In genomic region chr5:80190960-80191359, GRCh38 we compare ENCODE assay signal across 11 cellular contexts.
DNase-seq lines count a peak whose midpoint lies in the region; ATAC-seq and TF ChIP-seq lines count a peak whose summit lies in the region.
"Had no signal": no experiment of that assay in that cellular context is flagged by ENCODE, and none has a peak within 500 bp of the region (broad histone marks: within the 10 kb centered on the region; RNA-seq: fewer than 3 reads in every experiment).

No MANE protein-coding gene starts in this region.

- peaks cover 21% of the 10 kb centered on the region for H3K36me3 Mint-ChIP-seq in T-cell
- H3K36me3 Mint-ChIP-seq in endothelial cell (ENCODE audit: low read depth, unreplicated experiment): peaks cover 16% of the 10 kb centered on the region

- in situ Hi-C loops in transverse colon (cut with MboI; ENCODE audit: low pct_ligation_motif_present in 1 of 4, low pct_unique_long_range_greater_than_20kb in 1 of 4, low sequenced_read_pairs in 3 of 4): no loop called here

- peaks cover 87 to 99% (median 88%) of the 10 kb centered on the region in 3 donors for H3K4me1 Mint-ChIP-seq in T-cell
- H3K4me1 Mint-ChIP-seq in endothelial cell (ENCODE audit: unreplicated experiment): peaks cover 49% of the 10 kb centered on the region

- H3K4me1 ChIP-seq in cardiac muscle cell (ENCODE audit: low read depth): peaks cover 78% of the 10 kb centered on the region
- peaks cover 0 to 58% of the 10 kb centered on the region in 2 donors for H3K4me1 ChIP-seq in right atrium auricular region
- peaks cover 52 to 59% (median 56%) of the 10 kb centered on the region in 4 donors for H3K4me1 ChIP-seq in esophagus muscularis mucosa
- H3K4me1 ChIP-seq in transverse colon: peaks cover 17 to 70% (median 47%) of the 10 kb centered on the region in 4 donors

- TF ChIP-seq POLR2A in esophagus muscularis mucosa (IDR thresholded peaks at IDR 0.05; ENCODE audit: low read depth): no peak
- no peak for TF ChIP-seq POLR2A in transverse colon (IDR thresholded peaks at IDR 0.05)

- intact Hi-C loops in esophagus muscularis mucosa (cut with DNase I) (loop anchor here (5.0 kb wide), 1 partner anchor 61 kb away; no protein-coding TSS in a partner anchor), transverse colon (cut with DNase I; ENCODE audit: low total_unique reads) (no loop called here)

- WGBS in esophagus muscularis mucosa: 74% methylated on average over 3 of the region's 3 CpGs
- WGBS in transverse colon (ENCODE audit: low coverage in 1 of 2), 2 donors: 80 to 88% methylated on average over 3 of the region's 3 CpGs

- DNase-seq in cardiac muscle cell (ENCODE audit: low read depth in 1 of 2, low spot score in 1 of 2): no peak
- DNase-seq in right atrium auricular region (ENCODE audit: low spot score): no peak
- DNase-seq in T-cell: no peak
- DNase-seq in esophagus muscularis mucosa (ENCODE audit: extremely low spot score): no peak
- DNase-seq in transverse colon: no peak
- DNase-seq in A172 (ENCODE audit: low spot score): no peak
- no peak for DNase-seq in endothelial cell (ENCODE audit: low spot score)
- DNase-seq: NCI-H226 had no signal

- H3K4me3 Mint-ChIP-seq in T-cell (peak overlapping the region; percentile 84 to 86 (median 84)), endothelial cell (ENCODE audit: unreplicated experiment) (no peak overlapping the region)

- H3K27me3 ChIP-seq in cardiac muscle cell: no peaks in the 10 kb centered on the region
- no peaks in the 10 kb centered on the region for H3K27me3 ChIP-seq in right atrium auricular region
- H3K27me3 ChIP-seq in esophagus muscularis mucosa: no peaks in the 10 kb centered on the region
- H3K27me3 ChIP-seq in transverse colon: no peaks in the 10 kb centered on the region

- TF ChIP-seq EP300 in esophagus muscularis mucosa (IDR thresholded peaks at IDR 0.05) (no peak), transverse colon (IDR thresholded peaks at IDR 0.05; ENCODE audit: low read depth) (no peak)

- no peaks in the 10 kb centered on the region for H3K27me3 Mint-ChIP-seq in T-cell
- H3K27me3 Mint-ChIP-seq in endothelial cell (ENCODE audit: unreplicated experiment): peaks cover 10% of the 10 kb centered on the region

- H3K9me3 ChIP-seq in cardiac muscle cell (ENCODE audit: low read depth) (no peaks in the 10 kb centered on the region), right atrium auricular region (no peaks in the 10 kb centered on the region), esophagus muscularis mucosa (no peaks in the 10 kb centered on the region), transverse colon (no peaks in the 10 kb centered on the region)

- CTCF ChIA-PET in T-cell (lab: Charles Lee): no interaction called here

- no peak overlapping the region for H3K4me3 ChIP-seq in cardiac muscle cell
- no peak overlapping the region for H3K4me3 ChIP-seq in right atrium auricular region
- no peak overlapping the region for H3K4me3 ChIP-seq in esophagus muscularis mucosa
- H3K4me3 ChIP-seq in transverse colon: no peak overlapping the region

- peak overlapping the region; percentile 100 for H3K27ac Mint-ChIP-seq in T-cell
- no peak overlapping the region for H3K27ac Mint-ChIP-seq in endothelial cell (ENCODE audit: unreplicated experiment)

- no peaks in the 10 kb centered on the region for H3K9me3 Mint-ChIP-seq in T-cell
- H3K9me3 Mint-ChIP-seq in endothelial cell (ENCODE audit: unreplicated experiment): no peaks in the 10 kb centered on the region

- POLR2A ChIA-PET in T-cell (lab: Charles Lee): interaction anchor here (0.5 to 1.0 kb wide), 2 partner anchors 50 to 59 kb away, joined by 4 to 5 read pairs; no protein-coding TSS in a partner anchor

- TF ChIP-seq CTCF in cardiac muscle cell (IDR thresholded peaks at IDR 0.05; ENCODE audit: low read depth, low read length) (no peak), right atrium auricular region (IDR thresholded peaks at IDR 0.05) (no peak), esophagus muscularis mucosa (IDR thresholded peaks at IDR 0.05) (no peak), transverse colon (IDR thresholded peaks at IDR 0.05) (no peak), endothelial cell (IDR thresholded peaks at IDR 0.05; ENCODE audit: unreplicated experiment) (no peak)

- H3K36me3 ChIP-seq in cardiac muscle cell (no peaks in the 10 kb centered on the region), right atrium auricular region (no peaks in the 10 kb centered on the region), esophagus muscularis mucosa (no peaks in the 10 kb centered on the region), transverse colon (no peaks in the 10 kb centered on the region)

- H3K27ac ChIP-seq in cardiac muscle cell: peak overlapping the region; percentile 84
- peak overlapping the region in 1 of 2 donors; percentile 85 for H3K27ac ChIP-seq in right atrium auricular region
- H3K27ac ChIP-seq in esophagus muscularis mucosa (replicated peaks in 1 of 4): peak overlapping the region in 3 of 4 donors; percentile 44 to 67 (median 60)
- peak overlapping the region; percentile 32 to 69 (median 54) for H3K27ac ChIP-seq in transverse colon
- H3K27ac ChIP-seq: epithelial cell of prostate had no signal

- ATAC-seq in T-cell (replicated peaks in 1 of 4) (peak in 1 of 4 experiments; percentile 17), GM18511 (IDR thresholded peaks at IDR 0.05; ENCODE audit: unreplicated experiment) (no peak)
- ATAC-seq: Right ventricle myocardium inferior had no signal
